In genomic region chr5:154302181-154302580, GRCh38 we compare ENCODE assay signal across 12 cellular contexts.
A peak's percentile ranks its signal among the peaks of the same experiment; 100 is the strongest.
DNase-seq lines count a peak whose midpoint lies in the region; ATAC-seq and TF ChIP-seq lines count a peak whose summit lies in the region.
"Had no signal": no experiment of that assay in that cellular context is flagged by ENCODE, and none has a peak within 500 bp of the region (broad histone marks: within the 10 kb centered on the region; RNA-seq: fewer than 3 reads in every experiment).

No MANE protein-coding gene starts in this region.

- peaks cover 0 to 3% (median 1%) of the 10 kb centered on the region in 3 donors for H3K27me3 Mint-ChIP-seq in immature natural killer cell (ENCODE audit: low read depth in 3 of 3)
- H3K27me3 Mint-ChIP-seq: activated naive CD4-positive, alpha-beta T cell treated with anti-CD3 and anti-CD28 coated beads, Interleukin-2, amount 10 ng/mL, durations not matched to agents 7 days and 5 days had no signal

- no peak for ATAC-seq in HG03108 (IDR thresholded peaks at IDR 0.05; ENCODE audit: unreplicated experiment)

- peaks cover 33 to 63% (median 49%) of the 10 kb centered on the region in 3 donors for H3K36me3 Mint-ChIP-seq in immature natural killer cell

- H3K9me3 Mint-ChIP-seq in immature natural killer cell = peaks cover 0 to 14% (median 5%) of the 10 kb centered on the region in 6 donors
- H3K9me3 Mint-ChIP-seq: H9 had no signal

- H3K4me1 Mint-ChIP-seq in immature natural killer cell = peaks cover 7 to 17% of the 10 kb centered on the region in 2 donors
- H3K4me1 Mint-ChIP-seq: H9, mesothelial cell of epicardium had no signal

- no peak overlapping the region for H3K27ac Mint-ChIP-seq in immature natural killer cell
- H3K27ac Mint-ChIP-seq: activated naive CD4-positive, alpha-beta T cell treated with anti-CD3 and anti-CD28 coated beads, Interleukin-2, amount 10 ng/mL, durations not matched to agents 7 days and 5 days; H9; mesothelial cell of epicardium had no signal

- no peak for TF ChIP-seq CTCF in astrocyte of the spinal cord (IDR thresholded peaks at IDR 0.05; ENCODE audit: low read depth, low read length)

- no peak overlapping the region for H3K4me3 Mint-ChIP-seq in immature natural killer cell
- H3K4me3 Mint-ChIP-seq: activated naive CD4-positive, alpha-beta T cell treated with anti-CD3 and anti-CD28 coated beads, Interleukin-2, amount 10 ng/mL, durations not matched to agents 7 days and 5 days; H9; mesothelial cell of epicardium had no signal

- peak; percentile 54 for DNase-seq in DMS79 treated with DMSO at 0.1 percent for 48 hours (lab: John Stamatoyannopoulos, UW)
- DNase-seq in astrocyte of the spinal cord (ENCODE audit: low read depth, low spot score) = peak; percentile 55
- peak; percentile 56 to 68 for DNase-seq in hippocampal formation (lab: John Stamatoyannopoulos, UW)
- peak; percentile 73 for DNase-seq in pons (ENCODE audit: low spot score)
- DNase-seq in stimulated activated CD4-positive, alpha-beta T cell treated with anti-CD3 and anti-CD28 coated beads, Interleukin-2, amount 100 ng/mL, for 24 hours = no peak
- DNase-seq in immature natural killer cell = no peak
- DNase-seq in NK-92 treated with Interleukin-12 subunit alpha and Interleukin-12 subunit beta, amount 100 ng/mL, for 24 hours (lab: John Stamatoyannopoulos, UW) = no peak
- DNase-seq: activated naive CD4-positive, alpha-beta T cell treated with anti-CD3 and anti-CD28 coated beads, Interleukin-2, amount 10 ng/mL, durations not matched to agents 7 days and 5 days; effector CD4-positive, alpha-beta T cell; H9 had no signal

- no peak overlapping the region for H3K4me3 ChIP-seq in astrocyte of the spinal cord (ENCODE audit: low read depth, low read length)

- in situ Hi-C loops in astrocyte of the spinal cord (cut with HindIII; ENCODE audit: low sequenced_read_pairs) = no loop called here

Comparison
In these comparisons a context has a peak if more than half of its experiments do, and no peak if none do; other contexts are left out.
1. DNase-seq: peak in DMS79 treated with DMSO at 0.1 percent for 48 hours (single experiment), astrocyte of the spinal cord (single experiment), hippocampal formation (2 of 2) and pons (single experiment); none in stimulated activated CD4-positive, alpha-beta T cell treated with anti-CD3 and anti-CD28 coated beads, Interleukin-2, amount 100 ng/mL, for 24 hours (0 of 2), immature natural killer cell (0 of 3) and NK-92 treated with Interleukin-12 subunit alpha and Interleukin-12 subunit beta, amount 100 ng/mL, for 24 hours (single experiment).